Comparison of ENCODE assay signal across 16 cellular contexts in the genomic region with DNA sequence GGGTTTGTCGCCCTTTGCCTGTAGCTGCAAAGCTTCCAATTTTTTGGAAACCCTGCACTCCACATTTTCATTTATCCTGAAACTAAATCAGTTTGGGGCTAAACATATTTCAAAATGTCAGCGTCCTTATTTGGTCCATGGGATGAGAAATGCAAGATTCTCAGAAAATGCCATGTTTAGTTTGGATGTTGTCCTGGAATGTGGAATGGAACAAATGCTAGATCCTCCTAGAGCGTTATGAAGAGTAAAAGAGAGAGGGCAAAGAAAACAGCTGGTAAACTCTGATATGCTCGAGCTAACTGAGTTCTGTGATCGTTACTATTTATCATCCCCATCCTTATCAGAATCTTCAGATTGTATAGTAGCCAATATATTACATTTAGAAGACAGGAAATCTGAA.
A peak's percentile ranks its signal among the peaks of the same experiment; 100 is the strongest.
DNase-seq lines count a peak whose midpoint lies in the region; ATAC-seq and TF ChIP-seq lines count a peak whose summit lies in the region.
"Had no signal": no experiment of that assay in that cellular context is flagged by ENCODE, and none has a peak within 500 bp of the region (broad histone marks: within the 10 kb centered on the region; RNA-seq: fewer than 3 reads in every experiment).

No MANE protein-coding gene starts in this region.

- DNase-seq in HFFc6 (no peak), cardiac fibroblast (ENCODE audit: low read depth in 2 of 2) (peak; percentile 41 to 47), fibroblast of lung (ENCODE audit: low read depth in 2 of 2) (peak; percentile 36 to 58), sciatic nerve (ENCODE audit: low spot score) (no peak), Ammon's horn (ENCODE audit: low spot score) (no peak), T-helper 2 cell (no peak)
- no peak for DNase-seq in activated T-cell treated with anti-CD3 and anti-CD28 coated beads, Interleukin-2, amount 50 U/mL, for 48 hours
- DNase-seq: C1 segment of cervical spinal cord, GF-D8, GOT3, KG1, NCI-H1436, NCI-H2029 treated with DMSO at 0.1 percent for 48 hours, NCI-H510A, NCI-H774 had no signal

- no peaks in the 10 kb centered on the region for H3K36me3 ChIP-seq in fibroblast of lung (ENCODE audit: control insufficient read depth, insufficient read depth, low read length)

- no peak overlapping the region for H3K9ac ChIP-seq in fibroblast of lung (ENCODE audit: insufficient read depth, low read length)

- peaks cover 2% of the 10 kb centered on the region for H3K27me3 Mint-ChIP-seq in HFFc6 (ENCODE audit: insufficient read depth)

- H3K4me3 Mint-ChIP-seq in HFFc6: no peak overlapping the region

- intact Hi-C loops in sciatic nerve (cut with DNase I): no loop called here

- no peak overlapping the region for H2AFZ ChIP-seq in fibroblast of lung (ENCODE audit: low read length)

- H4K20me1 ChIP-seq in fibroblast of lung (ENCODE audit: control insufficient read depth, extremely low read depth, insufficient read depth, low read length): no peaks in the 10 kb centered on the region

- TF ChIP-seq CTCF in HFFc6 (IDR thresholded peaks at IDR 0.05) (no peak), cardiac fibroblast (IDR thresholded peaks at IDR 0.05; ENCODE audit: low read depth, low read length) (no peak), fibroblast of lung (conservative IDR thresholded peaks at IDR 0.05 in 1 of 2, IDR thresholded peaks at IDR 0.05 in 1 of 2; ENCODE audit: low read depth in 1 of 2, low read length in 2 of 2) (no peak)

- H3K9me3 ChIP-seq in fibroblast of lung (ENCODE audit: control insufficient read depth, insufficient read depth, low read depth, low read length): no peaks in the 10 kb centered on the region

- H3K4me2 ChIP-seq in fibroblast of lung (ENCODE audit: extremely low read depth, insufficient read depth, low read length): no peak overlapping the region

- peak overlapping the region; percentile 81; the same call in 1 of the 2 replicates for H3K27ac Mint-ChIP-seq in HFFc6

- peaks cover 12% of the 10 kb centered on the region for H3K36me3 Mint-ChIP-seq in HFFc6 (ENCODE audit: low read depth)

- ATAC-seq in sciatic nerve (peak; percentile 90), HG03457 (IDR thresholded peaks at IDR 0.05; ENCODE audit: unreplicated experiment) (no peak)

- peaks cover 25% of the 10 kb centered on the region for H3K4me1 Mint-ChIP-seq in HFFc6 (ENCODE audit: low read depth)

- H3K27me3 ChIP-seq in fibroblast of lung (ENCODE audit: control insufficient read depth, insufficient read depth, low read length): no peaks in the 10 kb centered on the region

- H3K9me3 Mint-ChIP-seq in HFFc6: peaks cover 17% of the 10 kb centered on the region

- H3K79me2 ChIP-seq in fibroblast of lung (ENCODE audit: control insufficient read depth, insufficient read depth, low read length): no peaks in the 10 kb centered on the region

- H3K4me1 ChIP-seq in fibroblast of lung (ENCODE audit: control insufficient read depth, extremely low read depth, insufficient read depth, low read length): no peaks in the 10 kb centered on the region

- no peak overlapping the region for H3K27ac ChIP-seq in fibroblast of lung (ENCODE audit: insufficient read depth, low read length)

- H3K4me3 ChIP-seq in cardiac fibroblast (replicated peaks in 1 of 2; ENCODE audit: low read depth in 2 of 2, low read length in 2 of 2) (no peak overlapping the region), fibroblast of lung (replicated peaks in 1 of 4; ENCODE audit: control extremely low read depth in 1 of 4, insufficient read depth in 1 of 4, low read depth in 3 of 4, low read length in 4 of 4) (no peak overlapping the region)

Comparison
In these comparisons a context has a peak if more than half of its experiments do, and no peak if none do; other contexts are left out.
1. DNase-seq: peak in cardiac fibroblast (2 of 2) and fibroblast of lung (2 of 2); none in HFFc6 (single experiment), sciatic nerve (single experiment), Ammon's horn (single experiment), activated T-cell treated with anti-CD3 and anti-CD28 coated beads, Interleukin-2, amount 50 U/mL, for 48 hours (0 of 2) and T-helper 2 cell (0 of 5).